Comparison of ENCODE assay signal across 14 cellular contexts in genomic region chr2:74945783-74946165, GRCh38.
"Had no signal": no experiment of that assay in that cellular context is flagged by ENCODE, and none has a peak within 500 bp of the region (broad histone marks: within the 10 kb centered on the region; RNA-seq: fewer than 3 reads in every experiment).

No MANE protein-coding gene starts in this region.

- H3K36me3 ChIP-seq: esophagus squamous epithelium, gastroesophageal sphincter, neural progenitor cell, ovary, right lobe of liver, transverse colon had no signal

- H3K4me2 ChIP-seq: neural progenitor cell had no signal

- H3K4me1 ChIP-seq: esophagus squamous epithelium, gastroesophageal sphincter, neural progenitor cell, right lobe of liver had no signal

- DNase-seq: activated CD4-positive, alpha-beta T cell treated with anti-CD3 and anti-CD28 coated beads, Interleukin-2, amount 50 U/mL, for 1 hour; activated CD4-positive, CD25-positive, alpha-beta regulatory T cell; activated naive CD4-positive, alpha-beta T cell; activated naive CD8-positive, alpha-beta T cell treated with anti-CD3 and anti-CD28 coated beads, Interleukin-2, amount 10 ng/mL, durations not matched to agents 7 days and 5 days; anterior cingulate cortex; esophagus squamous epithelium; islet precursor cell; midbrain; ovary; right lobe of liver; stimulated activated naive CD8-positive, alpha-beta T cell treated with anti-CD3 and anti-CD28 coated beads, Interleukin-15, Interleukin-2, amounts not matched to agents 100 U/mL and 50 U/mL, for 24 hours; transverse colon had no signal

- H3K9me3 ChIP-seq: esophagus squamous epithelium, ovary, right lobe of liver had no signal

- H3K9ac ChIP-seq: neural progenitor cell had no signal

- ATAC-seq: gastroesophageal sphincter; right lobe of liver; stimulated activated naive CD8-positive, alpha-beta T cell treated with anti-CD3 and anti-CD28 coated beads, Interleukin-15, Interleukin-2, amounts not matched to agents 100 U/mL and 50 U/mL, for 24 hours had no signal

- H3K4me3 ChIP-seq: esophagus squamous epithelium, gastroesophageal sphincter, neural progenitor cell, ovary, right lobe of liver, transverse colon had no signal

- H3K27ac ChIP-seq: esophagus squamous epithelium, gastroesophageal sphincter, neural progenitor cell, ovary, right lobe of liver, transverse colon had no signal

- H2AFZ ChIP-seq: neural progenitor cell had no signal

- H3K27me3 ChIP-seq: esophagus squamous epithelium, gastroesophageal sphincter, neural progenitor cell, ovary, right lobe of liver, transverse colon had no signal
